Comparison of ENCODE assay signal across 1 cellular context in genomic region chr1:246220495-246221065, GRCh38.
TF ChIP-seq lines count a peak whose summit lies in the region.

No MANE protein-coding gene starts in this region.

TF ChIP-seq in K562, 482 proteins besides CTCF, POLR2A, EP300 and RAD21 (continued from another document and continues in another):
- TF ChIP-seq IRF9 (tag; IDR thresholded peaks at IDR 0.05) (no peak), POU5F1 (IDR thresholded peaks at IDR 0.05; ENCODE audit: borderline replicate concordance, low read depth, low read length, partially characterized antibody) (no peak), ZNF699 (CRISPR knock-in tag; IDR thresholded peaks at IDR 0.05; ENCODE audit: insufficient replicate concordance) (no peak), ZKSCAN8 (CRISPR knock-in tag; IDR thresholded peaks at IDR 0.05) (no peak), ZBTB17 (CRISPR knock-in tag; IDR thresholded peaks at IDR 0.05) (no peak), NFRKB (IDR thresholded peaks at IDR 0.05; ENCODE audit: low read depth) (no peak), MBD2 (IDR thresholded peaks at IDR 0.05; ENCODE audit: borderline replicate concordance, low read depth) (no peak), CBX5 (IDR thresholded peaks at IDR 0.05; ENCODE audit: borderline replicate concordance, low read depth) (peak; percentile 94), ARID1B (IDR thresholded peaks at IDR 0.05) (no peak), KDM2B (CRISPR knock-in tag; IDR thresholded peaks at IDR 0.05) (no peak), KDM1A (IDR thresholded peaks at IDR 0.05) (no peak), ETS2 (tag; IDR thresholded peaks at IDR 0.05; ENCODE audit: borderline replicate concordance, poor library complexity, severe bottlenecking) (no peak), FOXP1 (CRISPR knock-in tag; IDR thresholded peaks at IDR 0.05) (no peak), ZSCAN32 (CRISPR knock-in tag; IDR thresholded peaks at IDR 0.05) (no peak), MXI1 (IDR thresholded peaks at IDR 0.05; ENCODE audit: low read depth, low read length) (no peak), MAFK (IDR thresholded peaks at IDR 0.05; ENCODE audit: low read length) (no peak), MED1 (CRISPR knock-in tag; IDR thresholded peaks at IDR 0.05; ENCODE audit: borderline replicate concordance) (no peak), E2F4 (CRISPR knock-in tag; IDR thresholded peaks at IDR 0.05; ENCODE audit: low read depth) (no peak), MYNN (IDR thresholded peaks at IDR 0.05) (no peak), MYNN (CRISPR knock-in tag; IDR thresholded peaks at IDR 0.05) (no peak), ZNF707 (CRISPR knock-in tag; conservative IDR thresholded peaks at IDR 0.05) (no peak), IRF2 (CRISPR knock-in tag; IDR thresholded peaks at IDR 0.05) (no peak), THRA (IDR thresholded peaks at IDR 0.05) (no peak), POLR2H (tag; IDR thresholded peaks at IDR 0.05; ENCODE audit: low read depth) (no peak), TRIM24 (IDR thresholded peaks at IDR 0.05) (peak in 1 of 2 experiments; percentile 41; a peak in 1 of 4 replicates), ZNF263 (CRISPR knock-in tag; IDR thresholded peaks at IDR 0.05; ENCODE audit: borderline replicate concordance) (no peak), SP1 (CRISPR knock-in tag; IDR thresholded peaks at IDR 0.05) (no peak), ZNF3 (CRISPR knock-in tag; IDR thresholded peaks at IDR 0.05) (no peak)
- TF ChIP-seq, protein P1, sequence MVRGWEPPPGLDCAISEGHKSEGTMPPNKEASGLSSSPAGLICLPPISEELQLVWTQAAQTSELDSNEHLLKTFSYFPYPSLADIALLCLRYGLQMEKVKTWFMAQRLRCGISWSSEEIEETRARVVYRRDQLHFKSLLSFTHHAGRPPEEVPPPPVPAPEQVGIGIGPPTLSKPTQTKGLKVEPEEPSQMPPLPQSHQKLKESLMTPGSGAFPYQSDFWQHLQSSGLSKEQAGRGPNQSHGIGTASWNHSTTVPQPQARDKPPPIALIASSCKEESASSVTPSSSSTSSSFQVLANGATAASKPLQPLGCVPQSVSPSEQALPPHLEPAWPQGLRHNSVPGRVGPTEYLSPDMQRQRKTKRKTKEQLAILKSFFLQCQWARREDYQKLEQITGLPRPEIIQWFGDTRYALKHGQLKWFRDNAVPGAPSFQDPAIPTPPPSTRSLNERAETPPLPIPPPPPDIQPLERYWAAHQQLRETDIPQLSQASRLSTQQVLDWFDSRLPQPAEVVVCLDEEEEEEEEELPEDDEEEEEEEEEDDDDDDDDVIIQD (CRISPR knock-in tag; IDR thresholded peaks at IDR 0.05): no peak
- TF ChIP-seq, protein P2, sequence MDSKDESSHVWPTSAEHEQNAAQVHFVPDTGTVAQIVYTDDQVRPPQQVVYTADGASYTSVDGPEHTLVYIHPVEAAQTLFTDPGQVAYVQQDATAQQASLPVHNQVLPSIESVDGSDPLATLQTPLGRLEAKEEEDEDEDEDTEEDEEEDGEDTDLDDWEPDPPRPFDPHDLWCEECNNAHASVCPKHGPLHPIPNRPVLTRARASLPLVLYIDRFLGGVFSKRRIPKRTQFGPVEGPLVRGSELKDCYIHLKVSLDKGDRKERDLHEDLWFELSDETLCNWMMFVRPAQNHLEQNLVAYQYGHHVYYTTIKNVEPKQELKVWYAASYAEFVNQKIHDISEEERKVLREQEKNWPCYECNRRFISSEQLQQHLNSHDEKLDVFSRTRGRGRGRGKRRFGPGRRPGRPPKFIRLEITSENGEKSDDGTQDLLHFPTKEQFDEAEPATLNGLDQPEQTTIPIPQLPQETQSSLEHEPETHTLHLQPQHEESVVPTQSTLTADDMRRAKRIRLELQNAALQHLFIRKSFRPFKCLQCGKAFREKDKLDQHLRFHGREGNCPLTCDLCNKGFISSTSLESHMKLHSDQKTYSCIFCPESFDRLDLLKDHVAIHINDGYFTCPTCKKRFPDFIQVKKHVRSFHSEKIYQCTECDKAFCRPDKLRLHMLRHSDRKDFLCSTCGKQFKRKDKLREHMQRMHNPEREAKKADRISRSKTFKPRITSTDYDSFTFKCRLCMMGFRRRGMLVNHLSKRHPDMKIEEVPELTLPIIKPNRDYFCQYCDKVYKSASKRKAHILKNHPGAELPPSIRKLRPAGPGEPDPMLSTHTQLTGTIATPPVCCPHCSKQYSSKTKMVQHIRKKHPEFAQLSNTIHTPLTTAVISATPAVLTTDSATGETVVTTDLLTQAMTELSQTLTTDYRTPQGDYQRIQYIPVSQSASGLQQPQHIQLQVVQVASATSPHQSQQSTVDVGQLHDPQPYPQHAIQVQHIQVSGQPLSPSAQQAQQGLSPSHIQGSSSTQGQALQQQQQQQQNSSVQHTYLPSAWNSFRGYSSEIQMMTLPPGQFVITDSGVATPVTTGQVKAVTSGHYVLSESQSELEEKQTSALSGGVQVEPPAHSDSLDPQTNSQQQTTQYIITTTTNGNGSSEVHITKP (IDR thresholded peaks at IDR 0.05; ENCODE audit: partially characterized antibody): no peak
- TF ChIP-seq, protein P3, sequence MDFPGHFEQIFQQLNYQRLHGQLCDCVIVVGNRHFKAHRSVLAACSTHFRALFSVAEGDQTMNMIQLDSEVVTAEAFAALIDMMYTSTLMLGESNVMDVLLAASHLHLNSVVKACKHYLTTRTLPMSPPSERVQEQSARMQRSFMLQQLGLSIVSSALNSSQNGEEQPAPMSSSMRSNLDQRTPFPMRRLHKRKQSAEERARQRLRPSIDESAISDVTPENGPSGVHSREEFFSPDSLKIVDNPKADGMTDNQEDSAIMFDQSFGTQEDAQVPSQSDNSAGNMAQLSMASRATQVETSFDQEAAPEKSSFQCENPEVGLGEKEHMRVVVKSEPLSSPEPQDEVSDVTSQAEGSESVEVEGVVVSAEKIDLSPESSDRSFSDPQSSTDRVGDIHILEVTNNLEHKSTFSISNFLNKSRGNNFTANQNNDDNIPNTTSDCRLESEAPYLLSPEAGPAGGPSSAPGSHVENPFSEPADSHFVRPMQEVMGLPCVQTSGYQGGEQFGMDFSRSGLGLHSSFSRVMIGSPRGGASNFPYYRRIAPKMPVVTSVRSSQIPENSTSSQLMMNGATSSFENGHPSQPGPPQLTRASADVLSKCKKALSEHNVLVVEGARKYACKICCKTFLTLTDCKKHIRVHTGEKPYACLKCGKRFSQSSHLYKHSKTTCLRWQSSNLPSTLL (IDR thresholded peaks at IDR 0.05): no peak
- TF ChIP-seq, protein P4, sequence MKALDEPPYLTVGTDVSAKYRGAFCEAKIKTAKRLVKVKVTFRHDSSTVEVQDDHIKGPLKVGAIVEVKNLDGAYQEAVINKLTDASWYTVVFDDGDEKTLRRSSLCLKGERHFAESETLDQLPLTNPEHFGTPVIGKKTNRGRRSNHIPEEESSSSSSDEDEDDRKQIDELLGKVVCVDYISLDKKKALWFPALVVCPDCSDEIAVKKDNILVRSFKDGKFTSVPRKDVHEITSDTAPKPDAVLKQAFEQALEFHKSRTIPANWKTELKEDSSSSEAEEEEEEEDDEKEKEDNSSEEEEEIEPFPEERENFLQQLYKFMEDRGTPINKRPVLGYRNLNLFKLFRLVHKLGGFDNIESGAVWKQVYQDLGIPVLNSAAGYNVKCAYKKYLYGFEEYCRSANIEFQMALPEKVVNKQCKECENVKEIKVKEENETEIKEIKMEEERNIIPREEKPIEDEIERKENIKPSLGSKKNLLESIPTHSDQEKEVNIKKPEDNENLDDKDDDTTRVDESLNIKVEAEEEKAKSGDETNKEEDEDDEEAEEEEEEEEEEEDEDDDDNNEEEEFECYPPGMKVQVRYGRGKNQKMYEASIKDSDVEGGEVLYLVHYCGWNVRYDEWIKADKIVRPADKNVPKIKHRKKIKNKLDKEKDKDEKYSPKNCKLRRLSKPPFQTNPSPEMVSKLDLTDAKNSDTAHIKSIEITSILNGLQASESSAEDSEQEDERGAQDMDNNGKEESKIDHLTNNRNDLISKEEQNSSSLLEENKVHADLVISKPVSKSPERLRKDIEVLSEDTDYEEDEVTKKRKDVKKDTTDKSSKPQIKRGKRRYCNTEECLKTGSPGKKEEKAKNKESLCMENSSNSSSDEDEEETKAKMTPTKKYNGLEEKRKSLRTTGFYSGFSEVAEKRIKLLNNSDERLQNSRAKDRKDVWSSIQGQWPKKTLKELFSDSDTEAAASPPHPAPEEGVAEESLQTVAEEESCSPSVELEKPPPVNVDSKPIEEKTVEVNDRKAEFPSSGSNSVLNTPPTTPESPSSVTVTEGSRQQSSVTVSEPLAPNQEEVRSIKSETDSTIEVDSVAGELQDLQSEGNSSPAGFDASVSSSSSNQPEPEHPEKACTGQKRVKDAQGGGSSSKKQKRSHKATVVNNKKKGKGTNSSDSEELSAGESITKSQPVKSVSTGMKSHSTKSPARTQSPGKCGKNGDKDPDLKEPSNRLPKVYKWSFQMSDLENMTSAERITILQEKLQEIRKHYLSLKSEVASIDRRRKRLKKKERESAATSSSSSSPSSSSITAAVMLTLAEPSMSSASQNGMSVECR (CRISPR knock-in tag; IDR thresholded peaks at IDR 0.05): no peak
- TF ChIP-seq, protein P5, sequence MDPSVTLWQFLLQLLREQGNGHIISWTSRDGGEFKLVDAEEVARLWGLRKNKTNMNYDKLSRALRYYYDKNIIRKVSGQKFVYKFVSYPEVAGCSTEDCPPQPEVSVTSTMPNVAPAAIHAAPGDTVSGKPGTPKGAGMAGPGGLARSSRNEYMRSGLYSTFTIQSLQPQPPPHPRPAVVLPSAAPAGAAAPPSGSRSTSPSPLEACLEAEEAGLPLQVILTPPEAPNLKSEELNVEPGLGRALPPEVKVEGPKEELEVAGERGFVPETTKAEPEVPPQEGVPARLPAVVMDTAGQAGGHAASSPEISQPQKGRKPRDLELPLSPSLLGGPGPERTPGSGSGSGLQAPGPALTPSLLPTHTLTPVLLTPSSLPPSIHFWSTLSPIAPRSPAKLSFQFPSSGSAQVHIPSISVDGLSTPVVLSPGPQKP (CRISPR knock-in tag; IDR thresholded peaks at IDR 0.05): no peak
- TF ChIP-seq, protein P6, sequence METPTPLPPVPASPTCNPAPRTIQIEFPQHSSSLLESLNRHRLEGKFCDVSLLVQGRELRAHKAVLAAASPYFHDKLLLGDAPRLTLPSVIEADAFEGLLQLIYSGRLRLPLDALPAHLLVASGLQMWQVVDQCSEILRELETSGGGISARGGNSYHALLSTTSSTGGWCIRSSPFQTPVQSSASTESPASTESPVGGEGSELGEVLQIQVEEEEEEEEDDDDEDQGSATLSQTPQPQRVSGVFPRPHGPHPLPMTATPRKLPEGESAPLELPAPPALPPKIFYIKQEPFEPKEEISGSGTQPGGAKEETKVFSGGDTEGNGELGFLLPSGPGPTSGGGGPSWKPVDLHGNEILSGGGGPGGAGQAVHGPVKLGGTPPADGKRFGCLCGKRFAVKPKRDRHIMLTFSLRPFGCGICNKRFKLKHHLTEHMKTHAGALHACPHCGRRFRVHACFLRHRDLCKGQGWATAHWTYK (CRISPR knock-in tag; IDR thresholded peaks at IDR 0.05): no peak
- TF ChIP-seq, protein P7, sequence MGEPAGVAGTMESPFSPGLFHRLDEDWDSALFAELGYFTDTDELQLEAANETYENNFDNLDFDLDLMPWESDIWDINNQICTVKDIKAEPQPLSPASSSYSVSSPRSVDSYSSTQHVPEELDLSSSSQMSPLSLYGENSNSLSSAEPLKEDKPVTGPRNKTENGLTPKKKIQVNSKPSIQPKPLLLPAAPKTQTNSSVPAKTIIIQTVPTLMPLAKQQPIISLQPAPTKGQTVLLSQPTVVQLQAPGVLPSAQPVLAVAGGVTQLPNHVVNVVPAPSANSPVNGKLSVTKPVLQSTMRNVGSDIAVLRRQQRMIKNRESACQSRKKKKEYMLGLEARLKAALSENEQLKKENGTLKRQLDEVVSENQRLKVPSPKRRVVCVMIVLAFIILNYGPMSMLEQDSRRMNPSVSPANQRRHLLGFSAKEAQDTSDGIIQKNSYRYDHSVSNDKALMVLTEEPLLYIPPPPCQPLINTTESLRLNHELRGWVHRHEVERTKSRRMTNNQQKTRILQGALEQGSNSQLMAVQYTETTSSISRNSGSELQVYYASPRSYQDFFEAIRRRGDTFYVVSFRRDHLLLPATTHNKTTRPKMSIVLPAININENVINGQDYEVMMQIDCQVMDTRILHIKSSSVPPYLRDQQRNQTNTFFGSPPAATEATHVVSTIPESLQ (CRISPR knock-in tag; IDR thresholded peaks at IDR 0.05): no peak
- TF ChIP-seq, protein P8, sequence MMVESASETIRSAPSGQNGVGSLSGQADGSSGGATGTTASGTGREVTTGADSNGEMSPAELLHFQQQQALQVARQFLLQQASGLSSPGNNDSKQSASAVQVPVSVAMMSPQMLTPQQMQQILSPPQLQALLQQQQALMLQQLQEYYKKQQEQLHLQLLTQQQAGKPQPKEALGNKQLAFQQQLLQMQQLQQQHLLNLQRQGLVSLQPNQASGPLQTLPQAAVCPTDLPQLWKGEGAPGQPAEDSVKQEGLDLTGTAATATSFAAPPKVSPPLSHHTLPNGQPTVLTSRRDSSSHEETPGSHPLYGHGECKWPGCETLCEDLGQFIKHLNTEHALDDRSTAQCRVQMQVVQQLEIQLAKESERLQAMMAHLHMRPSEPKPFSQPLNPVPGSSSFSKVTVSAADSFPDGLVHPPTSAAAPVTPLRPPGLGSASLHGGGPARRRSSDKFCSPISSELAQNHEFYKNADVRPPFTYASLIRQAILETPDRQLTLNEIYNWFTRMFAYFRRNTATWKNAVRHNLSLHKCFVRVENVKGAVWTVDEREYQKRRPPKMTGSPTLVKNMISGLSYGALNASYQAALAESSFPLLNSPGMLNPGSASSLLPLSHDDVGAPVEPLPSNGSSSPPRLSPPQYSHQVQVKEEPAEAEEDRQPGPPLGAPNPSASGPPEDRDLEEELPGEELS (CRISPR knock-in tag; IDR thresholded peaks at IDR 0.05; ENCODE audit: borderline replicate concordance): no peak
